Comparison of ENCODE assay signal across 8 cellular contexts in genomic region chr22:50260434-50260800, GRCh38. TPM values are rescaled to one million over a fixed set of nuclear protein-coding genes. Genes with fewer than 3 reads are reported as not detected.
DNase-seq lines count a peak whose midpoint lies in the region; ATAC-seq and TF ChIP-seq lines count a peak whose summit lies in the region.

No MANE protein-coding gene starts in this region.

- H3K4me1 Mint-ChIP-seq in nephron (no peaks in the 10 kb centered on the region), T-cell (peaks cover 6 to 7% (median 7%) of the 10 kb centered on the region in 3 donors)

- peak overlapping the region; percentile 35 for H2BK5ac ChIP-seq in IMR-90 (ENCODE audit: low read depth, low read length, poor library complexity, severe bottlenecking)

- H4K91ac ChIP-seq in IMR-90 (ENCODE audit: insufficient read depth, low read depth, low read length) = peak overlapping the region; percentile 0

- H3K4me2 ChIP-seq in IMR-90 (ENCODE audit: low read depth, low read length) = peak overlapping the region; percentile 73

- peak overlapping the region; percentile 86 for H3K4ac ChIP-seq in IMR-90 (ENCODE audit: low read depth, low read length)

- H2BK15ac ChIP-seq in IMR-90 (ENCODE audit: low read depth, low read length) = no peak overlapping the region

- peaks cover 24% of the 10 kb centered on the region for H4K20me1 ChIP-seq in IMR-90 (ENCODE audit: insufficient read depth, low read length)

- POLR2A ChIA-PET in IMR-90 (lab: Charles Lee; ENCODE audit: unreplicated experiment) = no interaction called here
- POLR2A ChIA-PET in T-cell (lab: Charles Lee) = no interaction called here

- TF ChIP-seq CTCF in BE2C (IDR thresholded peaks at IDR 0.05; ENCODE audit: low read depth, low read length) (no peak), IMR-90 (conservative IDR thresholded peaks at IDR 0.05; ENCODE audit: low read depth, low read length) (no peak), brain microvascular endothelial cell (IDR thresholded peaks at IDR 0.05; ENCODE audit: low read depth, low read length, missing control alignments) (no peak), nephron (IDR thresholded peaks at IDR 0.05; ENCODE audit: unreplicated experiment in 3 of 3) (no peak)

- intact Hi-C loops in IMR-90 (cut with micrococcal nuclease) = no loop called here

- peak overlapping the region; percentile 68 for H3K9ac ChIP-seq in IMR-90 (ENCODE audit: low read depth, low read length)

- peak overlapping the region; percentile 30; the same call in 1 of the 2 replicates for H3K18ac ChIP-seq in IMR-90 (ENCODE audit: low read depth, low read length)

- peak overlapping the region; percentile 76 for H2AFZ ChIP-seq in IMR-90 (replicated peaks; ENCODE audit: low read length, poor library complexity)

- H3K4me3 Mint-ChIP-seq in nephron (peak overlapping the region; percentile 65 to 69 (median 67)), T-cell (peak overlapping the region in 1 of 3 donors; percentile 7)

- no TSS peak for BruUV-seq in IMR-90 (replicated peaks; lab: Mats Ljungman, UMichigan)

- H3K23ac ChIP-seq in IMR-90 (ENCODE audit: low read depth, low read length) = peak overlapping the region; percentile 62; the same call in 1 of the 2 replicates

- H4K8ac ChIP-seq in IMR-90 (ENCODE audit: low read depth in 2 of 2, low read length in 2 of 2) = peak overlapping the region; percentile 61 to 80; a peak in 3 of 4 replicates

- H3K4me3 ChIP-seq in BE2C (ENCODE audit: low read depth, low read length) (peak overlapping the region; percentile 80), IMR-90 (ENCODE audit: insufficient read depth, low read depth, low read length) (peak overlapping the region; percentile 90), brain microvascular endothelial cell (ENCODE audit: low read depth, low read length) (peak overlapping the region; percentile 62)

- H3K36me3 ChIP-seq in BE2C (peaks cover 23% of the 10 kb centered on the region), IMR-90 (ENCODE audit: control insufficient read depth, insufficient read depth, low read length) (peaks cover 17% of the 10 kb centered on the region; the same call in 1 of the 2 replicates), brain microvascular endothelial cell (replicated peaks) (peaks cover 5% of the 10 kb centered on the region)

- peak overlapping the region; percentile 12; the same call in 1 of the 2 replicates for H2BK120ac ChIP-seq in IMR-90 (ENCODE audit: low read depth, low read length)

- H3K27ac ChIP-seq in IMR-90 (ENCODE audit: insufficient read depth, low read length) = peak overlapping the region; percentile 87
- peak overlapping the region; percentile 38 for H3K27ac ChIP-seq in brain microvascular endothelial cell

- peak overlapping the region; percentile 94 for H2AK5ac ChIP-seq in IMR-90 (ENCODE audit: low read depth, low read length)

- H3K4me1 ChIP-seq in BE2C (peaks cover 10% of the 10 kb centered on the region), IMR-90 (ENCODE audit: control insufficient read depth, insufficient read depth, low read length) (peaks cover 17% of the 10 kb centered on the region)

- dilution Hi-C loops in IMR-90 (cut with HindIII; ENCODE audit: low sequenced_read_pairs, unreplicated experiment) = no loop called here

- H3K27ac Mint-ChIP-seq in nephron = no peak overlapping the region
- no peak overlapping the region for H3K27ac Mint-ChIP-seq in T-cell

- peaks cover 6% of the 10 kb centered on the region for H3K27me3 Mint-ChIP-seq in nephron (ENCODE audit: low read depth)
- H3K27me3 Mint-ChIP-seq in T-cell = peaks cover 14 to 34% of the 10 kb centered on the region in 2 donors

- H3K36me3 Mint-ChIP-seq in nephron (ENCODE audit: low read depth) = no peaks in the 10 kb centered on the region
- no peaks in the 10 kb centered on the region for H3K36me3 Mint-ChIP-seq in T-cell

- ATAC-seq in IMR-90 (ENCODE audit: low read depth) (peak; percentile 3; the same call in 1 of the 2 replicates), GM18505 (IDR thresholded peaks at IDR 0.05; ENCODE audit: unreplicated experiment) (no peak), HG03521 (IDR thresholded peaks at IDR 0.05; ENCODE audit: unreplicated experiment) (no peak), T-cell (replicated peaks in 1 of 4) (no peak)

- DNase-seq in BE2C (no peak), IMR-90 (no peak), brain microvascular endothelial cell (no peak), T-cell (no peak), occipital lobe (lab: John Stamatoyannopoulos, UW) (no peak)

- WGBS in IMR-90 (ENCODE audit: extremely low coverage in 2 of 2, insufficient read length in 1 of 2), 2 experiments = 22% methylated on average over 3 of the region's 11 CpGs; no CpG with 5 or more reads in 1 of the 2 experiments

- peaks cover 4% of the 10 kb centered on the region; the same call in 1 of the 2 replicates for H3K9me1 ChIP-seq in IMR-90 (ENCODE audit: insufficient read depth, low read length)

- CTCF ChIA-PET in IMR-90 (lab: Yijun Ruan, JAX) = interaction anchor here (1.2 kb wide), 1 partner anchor 9 kb away, joined by 3 read pairs; the partner anchor contains the start of gene HDAC10
- CTCF ChIA-PET in T-cell (lab: Charles Lee) = interaction anchor here in 1 of 2 donors (0.6 kb wide), 2 partner anchors 8 to 103 kb away, joined by 3 to 4 read pairs; no protein-coding TSS in a partner anchor

- H2AK9ac ChIP-seq in IMR-90 (replicated peaks; ENCODE audit: low read depth, low read length, poor library complexity) = peak overlapping the region; percentile 99

- H3K9me3 Mint-ChIP-seq in nephron = no peaks in the 10 kb centered on the region
- no peaks in the 10 kb centered on the region for H3K9me3 Mint-ChIP-seq in T-cell

- no peaks in the 10 kb centered on the region for H3K27me3 ChIP-seq in BE2C
- H3K27me3 ChIP-seq in IMR-90 (ENCODE audit: control insufficient read depth, insufficient read depth, low read length) = no peaks in the 10 kb centered on the region
- no peaks in the 10 kb centered on the region for H3K27me3 ChIP-seq in brain microvascular endothelial cell (replicated peaks)

- H2BK20ac ChIP-seq in IMR-90 (ENCODE audit: low read depth, low read length) = no peak overlapping the region; the same call in 1 of the 2 replicates

- H3K79me1 ChIP-seq in IMR-90 (ENCODE audit: low read depth in 1 of 2, low read length in 2 of 2) = peaks cover 9 to 43% of the 10 kb centered on the region in 2 experiments; a peak in 3 of 4 replicates

- peak overlapping the region; percentile 78 for H3K14ac ChIP-seq in IMR-90 (replicated peaks; ENCODE audit: low read depth, low read length)

- in situ Hi-C loops in IMR-90 (cut with MboI; ENCODE audit: low sequenced_read_pairs) (no loop called here), brain microvascular endothelial cell (cut with HindIII; ENCODE audit: low pct_ligation_motif_present, low sequenced_read_pairs) (no loop called here)

- peak overlapping the region; percentile 8; the same call in 1 of the 2 replicates for H4K5ac ChIP-seq in IMR-90 (ENCODE audit: low read depth, low read length)

- TF ChIP-seq RAD21 in IMR-90 (IDR thresholded peaks at IDR 0.05; ENCODE audit: low read length) = no peak

- H3K9me3 ChIP-seq in BE2C = no peaks in the 10 kb centered on the region
- no peaks in the 10 kb centered on the region for H3K9me3 ChIP-seq in IMR-90 (ENCODE audit: control insufficient read depth, insufficient read depth, low read length)

- TF ChIP-seq POLR2A in IMR-90 (IDR thresholded peaks at IDR 0.05; ENCODE audit: low read depth, low read length) = no peak
- no peak for TF ChIP-seq POLR2A in GM18505 (IDR thresholded peaks at IDR 0.05; ENCODE audit: borderline replicate concordance, extremely low read depth, insufficient read depth, insufficient read length)

- peak overlapping the region; percentile 76; the same call in 1 of the 2 replicates for H3K56ac ChIP-seq in IMR-90 (ENCODE audit: extremely low read depth, insufficient read depth, low read length)

TF ChIP-seq in IMR-90, 13 proteins besides CTCF, POLR2A, EP300 and RAD21 (continues in another document):
- no peak for TF ChIP-seq SMC3 (IDR thresholded peaks at IDR 0.05; ENCODE audit: low read depth, low read length)

RNA-seq across cellular contexts. Expression of gene MAPK12, which starts 1.1 kb away (rescaled TPM):
- 189 TPM for polyA plus RNA-seq in BE2C (2012; ENCODE audit: insufficient read depth, insufficient read length, low read depth)
- 35.6 and 41.0 TPM in 2 replicates for total RNA-seq in IMR-90 (2012; rRNA removed)
- 56.3 and 59.9 TPM in 2 replicates for polyA plus RNA-seq in IMR-90 (2012; rRNA removed)
- 42.8 and 49.5 TPM in 2 replicates for polyA plus RNA-seq in IMR-90 (2012; cell fraction: cytosol; rRNA removed)
- polyA plus RNA-seq in IMR-90 (2012; cell fraction: nucleus; rRNA removed; ENCODE audit: low replicate concordance) = 269 and 452 TPM in 2 replicates
- total RNA-seq in T-cell = 1 to 10 TPM; 1.7 to 3.1 (median 2.9) TPM
- 11.4 TPM for total RNA-seq in occipital lobe

RNA-seq across cellular contexts. Expression of gene HDAC10, which starts 9.4 kb away (rescaled TPM):
- 151 TPM for polyA plus RNA-seq in BE2C (2012; ENCODE audit: insufficient read depth, insufficient read length, low read depth)
- 3.6 and 3.9 TPM in 2 replicates for total RNA-seq in IMR-90 (2012; rRNA removed)
- polyA plus RNA-seq in IMR-90 (2012; rRNA removed) = 35.2 and 35.7 TPM in 2 replicates
- polyA plus RNA-seq in IMR-90 (2012; cell fraction: cytosol; rRNA removed) = 18.7 and 22.6 TPM in 2 replicates
- 264 and 926 TPM in 2 replicates for polyA plus RNA-seq in IMR-90 (2012; cell fraction: nucleus; rRNA removed; ENCODE audit: low replicate concordance)
- total RNA-seq in T-cell = 100 to 1,000 TPM; 101 to 152 (median 128) TPM
- 19.8 TPM for total RNA-seq in occipital lobe

RNA-seq across cellular contexts. Expression of gene MAPK11, which starts 9.8 kb away (rescaled TPM):
- 38.3 TPM for polyA plus RNA-seq in BE2C (2012; ENCODE audit: insufficient read depth, insufficient read length, low read depth)
- 7.5 and 8.1 TPM in 2 replicates for total RNA-seq in IMR-90 (2012; rRNA removed)
- 14.4 and 16.6 TPM in 2 replicates for polyA plus RNA-seq in IMR-90 (2012; rRNA removed)
- 11.1 and 14.2 TPM in 2 replicates for polyA plus RNA-seq in IMR-90 (2012; cell fraction: cytosol; rRNA removed)
- polyA plus RNA-seq in IMR-90 (2012; cell fraction: nucleus; rRNA removed; ENCODE audit: low replicate concordance) = 42.0 and 90.5 TPM in 2 replicates
- 1 to 10 TPM; 3.5 to 8.9 (median 5.6) TPM for total RNA-seq in T-cell
- total RNA-seq in occipital lobe = 21.8 TPM

RNA-seq across cellular contexts. Expression of gene TUBGCP6, which starts 15.6 kb away (rescaled TPM):
- 80.6 TPM for polyA plus RNA-seq in BE2C (2012; ENCODE audit: insufficient read depth, insufficient read length, low read depth)
- total RNA-seq in IMR-90 (2012; rRNA removed) (10.0 and 10.8 TPM in 2 replicates), T-cell (100 to 1,000 TPM; 129 to 144 (median 132) TPM), occipital lobe (34.0 TPM)
- polyA plus RNA-seq in IMR-90 (2012; rRNA removed) = 28.6 and 30.9 TPM in 2 replicates
- 7.5 and 13.6 TPM in 2 replicates for polyA plus RNA-seq in IMR-90 (2012; cell fraction: cytosol; rRNA removed)
- 185 and 466 TPM in 2 replicates for polyA plus RNA-seq in IMR-90 (2012; cell fraction: nucleus; rRNA removed; ENCODE audit: low replicate concordance)

RNA-seq across cellular contexts. Expression of gene PLXNB2, which starts 47.0 kb away (rescaled TPM):
- polyA plus RNA-seq in BE2C (2012; ENCODE audit: insufficient read depth, insufficient read length, low read depth) = 287 TPM
- total RNA-seq in IMR-90 (2012; rRNA removed) (73.1 and 84.7 TPM in 2 replicates), T-cell (10 to 100 TPM in 1 of 5 donors, 1 to 10 TPM in 4; 4.3 to 11.8 (median 6.5) TPM), occipital lobe (46.0 TPM)
- 202 and 220 TPM in 2 replicates for polyA plus RNA-seq in IMR-90 (2012; rRNA removed)
- 120 and 220 TPM in 2 replicates for polyA plus RNA-seq in IMR-90 (2012; cell fraction: cytosol; rRNA removed)
- polyA plus RNA-seq in IMR-90 (2012; cell fraction: nucleus; rRNA removed; ENCODE audit: low replicate concordance) = 452 and 943 TPM in 2 replicates
